12 cellular contexts compared by ENCODE assay signal in genomic region chr11:20669833-20670684, GRCh38. TPM values are rescaled to one million over a fixed set of nuclear protein-coding genes. Genes with fewer than 3 reads are reported as not detected.
DNase-seq lines count a peak whose midpoint lies in the region; ATAC-seq and TF ChIP-seq lines count a peak whose summit lies in the region.
"Had no signal": no experiment of that assay in that cellular context is flagged by ENCODE, and none has a peak within 500 bp of the region (broad histone marks: within the 10 kb centered on the region; RNA-seq: fewer than 3 reads in every experiment).

No MANE protein-coding gene starts in this region.

- H3K4me3 ChIP-seq in left ventricle myocardium inferior = peak overlapping the region; percentile 57

- H3K4me3 Mint-ChIP-seq in progenitor cell of endocrine pancreas (ENCODE audit: low read depth) = peak overlapping the region; percentile 76
- no peak overlapping the region for H3K4me3 Mint-ChIP-seq in activated CD8-positive, alpha-beta memory T cell treated with anti-CD3 and anti-CD28 coated beads, Interleukin-2, amount 10 ng/mL, durations not matched to agents 7 days and 5 days
- H3K4me3 Mint-ChIP-seq: stimulated activated effector memory CD8-positive, alpha-beta T cell treated with anti-CD3 and anti-CD28 coated beads, Interleukin-12 subunit alpha, Interleukin-12 subunit beta, amount 100 ng/mL, for 72 hours had no signal

- H3K27ac Mint-ChIP-seq in progenitor cell of endocrine pancreas = no peak overlapping the region
- H3K27ac Mint-ChIP-seq in activated CD8-positive, alpha-beta memory T cell treated with anti-CD3 and anti-CD28 coated beads, Interleukin-2, amount 10 ng/mL, durations not matched to agents 7 days and 5 days = no peak overlapping the region
- H3K27ac Mint-ChIP-seq: stimulated activated effector memory CD8-positive, alpha-beta T cell treated with anti-CD3 and anti-CD28 coated beads, Interleukin-12 subunit alpha, Interleukin-12 subunit beta, amount 100 ng/mL, for 72 hours had no signal

- no peaks in the 10 kb centered on the region for H3K36me3 ChIP-seq in left ventricle myocardium inferior

- peaks cover 89% of the 10 kb centered on the region for H3K27me3 Mint-ChIP-seq in progenitor cell of endocrine pancreas
- H3K27me3 Mint-ChIP-seq in activated CD8-positive, alpha-beta memory T cell treated with anti-CD3 and anti-CD28 coated beads, Interleukin-2, amount 10 ng/mL, durations not matched to agents 7 days and 5 days = peaks cover 69% of the 10 kb centered on the region

- H3K4me1 Mint-ChIP-seq in progenitor cell of endocrine pancreas (ENCODE audit: low read depth) = peaks cover 14% of the 10 kb centered on the region
- H3K4me1 Mint-ChIP-seq in activated CD8-positive, alpha-beta memory T cell treated with anti-CD3 and anti-CD28 coated beads, Interleukin-2, amount 10 ng/mL, durations not matched to agents 7 days and 5 days = peaks cover 6% of the 10 kb centered on the region

- peaks cover 100% of the 10 kb centered on the region for H3K27me3 ChIP-seq in left ventricle myocardium inferior (ENCODE audit: low read depth)

- no peaks in the 10 kb centered on the region for H3K9me3 ChIP-seq in left ventricle myocardium inferior (replicated peaks)

- H3K9me3 Mint-ChIP-seq in progenitor cell of endocrine pancreas (ENCODE audit: low read depth) = no peaks in the 10 kb centered on the region
- H3K9me3 Mint-ChIP-seq in activated CD8-positive, alpha-beta memory T cell treated with anti-CD3 and anti-CD28 coated beads, Interleukin-2, amount 10 ng/mL, durations not matched to agents 7 days and 5 days (ENCODE audit: low read depth) = no peaks in the 10 kb centered on the region
- H3K9me3 Mint-ChIP-seq: stimulated activated effector memory CD8-positive, alpha-beta T cell treated with anti-CD3 and anti-CD28 coated beads, Interleukin-12 subunit alpha, Interleukin-12 subunit beta, amount 100 ng/mL, for 72 hours had no signal

- no peaks in the 10 kb centered on the region for H3K36me3 Mint-ChIP-seq in progenitor cell of endocrine pancreas (ENCODE audit: insufficient read depth)
- no peaks in the 10 kb centered on the region for H3K36me3 Mint-ChIP-seq in activated CD8-positive, alpha-beta memory T cell treated with anti-CD3 and anti-CD28 coated beads, Interleukin-2, amount 10 ng/mL, durations not matched to agents 7 days and 5 days
- H3K36me3 Mint-ChIP-seq: stimulated activated effector memory CD8-positive, alpha-beta T cell treated with anti-CD3 and anti-CD28 coated beads, Interleukin-12 subunit alpha, Interleukin-12 subunit beta, amount 100 ng/mL, for 72 hours had no signal

- TF ChIP-seq CTCF in left ventricle myocardium inferior (IDR thresholded peaks at IDR 0.05; ENCODE audit: borderline replicate concordance) (no peak), progenitor cell of endocrine pancreas (IDR thresholded peaks at IDR 0.05; ENCODE audit: unreplicated experiment) (no peak)

- ATAC-seq in activated CD8-positive, alpha-beta memory T cell treated with anti-CD3 and anti-CD28 coated beads, Interleukin-2, amount 10 ng/mL, durations not matched to agents 7 days and 5 days = no peak
- no peak for ATAC-seq in GM21381 (IDR thresholded peaks at IDR 0.05; ENCODE audit: unreplicated experiment)

- no peak overlapping the region for H3K27ac ChIP-seq in left ventricle myocardium inferior (replicated peaks)
- H3K27ac ChIP-seq: 22Rv1 had no signal

- H3K4me1 ChIP-seq in left ventricle myocardium inferior = peaks cover 24% of the 10 kb centered on the region

- intact Hi-C loops in left ventricle myocardium inferior (cut with micrococcal nuclease) = no loop called here

- CTCF ChIA-PET in activated CD8-positive, alpha-beta memory T cell treated with anti-CD3 and anti-CD28 coated beads, Interleukin-2, amount 10 ng/mL, durations not matched to agents 7 days and 5 days (lab: Charles Lee) = interaction anchor here (3.6 kb wide), 1 partner anchor 22 kb away, joined by 15 read pairs; no protein-coding TSS in a partner anchor

- peak; percentile 41 for DNase-seq in DMS 273 (lab: John Stamatoyannopoulos, UW; ENCODE audit: unreplicated experiment)
- DNase-seq in DMS 273 treated with DMSO at 0.1 percent for 48 hours (lab: John Stamatoyannopoulos, UW) = no peak
- DNase-seq in NCI-H2227 treated with DMSO at 0.1 percent for 48 hours (lab: John Stamatoyannopoulos, UW) = peak; percentile 16
- DNase-seq in left ventricle myocardium inferior = no peak
- no peak for DNase-seq in progenitor cell of endocrine pancreas (ENCODE audit: low spot score, unreplicated experiment)
- DNase-seq in activated CD8-positive, alpha-beta memory T cell treated with anti-CD3 and anti-CD28 coated beads, Interleukin-2, amount 10 ng/mL, durations not matched to agents 7 days and 5 days = no peak
- DNase-seq in NOMO-1 treated with dmso at 0.1 percent for 144 hours (lab: John Stamatoyannopoulos, UW; ENCODE audit: unreplicated experiment) = no peak
- DNase-seq: activated CD8-positive, alpha-beta memory T cell treated with anti-CD3 and anti-CD28 coated beads, Interleukin-2, amount 50 U/mL, for 48 hours had no signal

RNA-seq across cellular contexts. Expression of gene NELL1, which starts 0.7 kb away (rescaled TPM):
- total RNA-seq in left ventricle myocardium inferior (not detected), progenitor cell of endocrine pancreas (2.2 and 6.0 TPM in 2 replicates)
- not detected for total RNA-seq in activated CD8-positive, alpha-beta memory T cell treated with anti-CD3 and anti-CD28 coated beads, Interleukin-2, amount 10 ng/mL, durations not matched to agents 7 days and 5 days
- total RNA-seq: lung microvascular endothelial cell had no signal

Comparison
In these comparisons a context has a peak if more than half of its experiments do, and no peak if none do; other contexts are left out.
1. DNase-seq: peak in DMS 273 (single experiment) and NCI-H2227 treated with DMSO at 0.1 percent for 48 hours (single experiment); none in DMS 273 treated with DMSO at 0.1 percent for 48 hours (single experiment), left ventricle myocardium inferior (single experiment), progenitor cell of endocrine pancreas (single experiment), activated CD8-positive, alpha-beta memory T cell treated with anti-CD3 and anti-CD28 coated beads, Interleukin-2, amount 10 ng/mL, durations not matched to agents 7 days and 5 days (single experiment) and NOMO-1 treated with dmso at 0.1 percent for 144 hours (single experiment).